Comparison of ENCODE assay signal across 18 cellular contexts in genomic region chr9:112664541-112664940, GRCh38.
"Had no signal": no experiment of that assay in that cellular context is flagged by ENCODE, and none has a peak within 500 bp of the region (broad histone marks: within the 10 kb centered on the region; RNA-seq: fewer than 3 reads in every experiment).

No MANE protein-coding gene starts in this region.

- H3K27ac ChIP-seq: colonic mucosa, dorsolateral prefrontal cortex, heart left ventricle, neutrophil, skin epidermis, stomach, uterus had no signal

- H3K36me3 Mint-ChIP-seq: type B pancreatic cell had no signal

- H3K27me3 ChIP-seq: colonic mucosa, dorsolateral prefrontal cortex, heart left ventricle, neutrophil, stomach, uterus had no signal

- H3K27me3 Mint-ChIP-seq: naive thymus-derived CD8-positive, alpha-beta T cell; stimulated activated naive B cell treated with anti-CD40 and anti-IgM and Interleukin-4, amounts not matched to agents 10 μg/mL and 1 μg/mL and 100 μg/mL, for 72 hours; type B pancreatic cell had no signal

- DNase-seq: colonic mucosa; dorsolateral prefrontal cortex; effector CD8-positive, alpha-beta T cell; heart left ventricle; hypothalamus; kidney glomerular epithelial cell; mesendoderm; mucosa of descending colon; naive thymus-derived CD8-positive, alpha-beta T cell; posterior cingulate gyrus; stimulated activated CD4-positive, alpha-beta T cell treated with anti-CD3 and anti-CD28 coated beads, Interleukin-2, amount 100 ng/mL, for 24 hours; stimulated activated CD4-positive, alpha-beta T cell treated with anti-CD3 and anti-CD28 coated beads, Interleukin-4, amount 100 ng/mL, for 4 hours; stimulated activated naive B cell treated with anti-CD40 and anti-IgM and Interleukin-4, amounts not matched to agents 10 μg/mL and 1 μg/mL and 100 μg/mL, for 72 hours; stomach; uterus had no signal

- H3K4me3 Mint-ChIP-seq: naive thymus-derived CD8-positive, alpha-beta T cell; stimulated activated naive B cell treated with anti-CD40 and anti-IgM and Interleukin-4, amounts not matched to agents 10 μg/mL and 1 μg/mL and 100 μg/mL, for 72 hours; type B pancreatic cell had no signal

- H3K36me3 ChIP-seq: colonic mucosa, uterus had no signal

- H3K9me3 Mint-ChIP-seq: naive thymus-derived CD8-positive, alpha-beta T cell; stimulated activated naive B cell treated with anti-CD40 and anti-IgM and Interleukin-4, amounts not matched to agents 10 μg/mL and 1 μg/mL and 100 μg/mL, for 72 hours; type B pancreatic cell had no signal

- H3K4me3 ChIP-seq: colonic mucosa, dorsolateral prefrontal cortex, heart left ventricle, mucosa of descending colon, skin epidermis, stomach, uterus had no signal

- H3K4me1 Mint-ChIP-seq: naive thymus-derived CD8-positive, alpha-beta T cell; stimulated activated naive B cell treated with anti-CD40 and anti-IgM and Interleukin-4, amounts not matched to agents 10 μg/mL and 1 μg/mL and 100 μg/mL, for 72 hours had no signal

- H3K9me3 ChIP-seq: colonic mucosa, heart left ventricle, mucosa of descending colon, neutrophil, stomach, uterus had no signal

- H3K27ac Mint-ChIP-seq: naive thymus-derived CD8-positive, alpha-beta T cell; stimulated activated naive B cell treated with anti-CD40 and anti-IgM and Interleukin-4, amounts not matched to agents 10 μg/mL and 1 μg/mL and 100 μg/mL, for 72 hours; type B pancreatic cell had no signal

- H3K4me1 ChIP-seq: colonic mucosa, heart left ventricle, stomach, uterus had no signal
